Comparison of ENCODE assay signal across 4 cellular contexts in genomic region chr14:97143456-97143855, GRCh38.
"Had no signal": no experiment of that assay in that cellular context is flagged by ENCODE, and none has a peak within 500 bp of the region (broad histone marks: within the 10 kb centered on the region; RNA-seq: fewer than 3 reads in every experiment).

No MANE protein-coding gene starts in this region.

- DNase-seq: H9, HCEC 1CT, IMR-90 had no signal

- H3K4me3 ChIP-seq: GM23338 had no signal

- ATAC-seq: GM23338 had no signal
